ENCODE assay signal across 10 cellular contexts in genomic region chr1:152398812-152399698, GRCh38. TPM values are rescaled to one million over a fixed set of nuclear protein-coding genes. Genes with fewer than 3 reads are reported as not detected.
A peak's percentile ranks its signal among the peaks of the same experiment; 100 is the strongest.
DNase-seq lines count a peak whose midpoint lies in the region; ATAC-seq, FAIRE-seq and TF ChIP-seq lines count a peak whose summit lies in the region.
"Had no signal": no experiment of that assay in that cellular context is flagged by ENCODE, and none has a peak within 500 bp of the region (broad histone marks: within the 10 kb centered on the region; RNA-seq: fewer than 3 reads in every experiment).

No MANE protein-coding gene starts in this region.

- intact Hi-C loops in heart right ventricle (cut with DNase I) (no loop called here), left cardiac atrium (cut with DNase I) (no loop called here), transverse colon (cut with DNase I; ENCODE audit: low total_unique reads) (loop anchor here (2.0 kb wide), 1 partner anchor 60 kb away; no protein-coding TSS in a partner anchor), gastrocnemius medialis (cut with DNase I; ENCODE audit: low total_unique reads) (no loop called here)

- H3K4me3 ChIP-seq in heart right ventricle (no peak overlapping the region), NT2/D1 (ENCODE audit: insufficient read length, low read depth) (no peak overlapping the region), transverse colon (no peak overlapping the region), gastrocnemius medialis (no peak overlapping the region)
- H3K4me3 ChIP-seq: esophagus muscularis mucosa had no signal

- WGBS in heart right ventricle, 2 donors: 26 to 32% methylated on average over 8 of the region's 8 CpGs
- 20 to 49% methylated on average over 1 to 8 of the region's 8 CpGs for WGBS in transverse colon (ENCODE audit: low coverage in 1 of 2), 2 donors

- no peaks in the 10 kb centered on the region for H3K4me1 ChIP-seq in heart right ventricle
- no peaks in the 10 kb centered on the region for H3K4me1 ChIP-seq in NT2/D1 (ENCODE audit: insufficient read depth, insufficient read length)
- no peaks in the 10 kb centered on the region for H3K4me1 ChIP-seq in transverse colon
- no peaks in the 10 kb centered on the region for H3K4me1 ChIP-seq in gastrocnemius medialis
- H3K4me1 ChIP-seq: esophagus muscularis mucosa had no signal

- FAIRE-seq in GM12891 (lab: Jason Lieb, UNC) (no peak), H54 (lab: Jason Lieb, UNC) (no peak)

- TF ChIP-seq POLR2A in transverse colon (IDR thresholded peaks at IDR 0.05) (no peak), GM12891 (IDR thresholded peaks at IDR 0.05; ENCODE audit: low read depth, low read length) (no peak), H54 (IDR thresholded peaks at IDR 0.05; ENCODE audit: low read depth, low read length) (no peak), gastrocnemius medialis (IDR thresholded peaks at IDR 0.05) (no peak)

- TF ChIP-seq EP300 in transverse colon (IDR thresholded peaks at IDR 0.05; ENCODE audit: low read depth): no peak

- ATAC-seq in heart right ventricle (no peak), left cardiac atrium (no peak), gastrocnemius medialis (no peak)

- no peak overlapping the region for H3K9ac ChIP-seq in NT2/D1 (ENCODE audit: insufficient read length, low read depth)

- H3K9me3 ChIP-seq in heart right ventricle (no peaks in the 10 kb centered on the region), NT2/D1 (ENCODE audit: insufficient read depth, low read length) (no peaks in the 10 kb centered on the region), transverse colon (no peaks in the 10 kb centered on the region), gastrocnemius medialis (no peaks in the 10 kb centered on the region)
- H3K9me3 ChIP-seq: esophagus muscularis mucosa had no signal

- H3K27ac ChIP-seq in heart right ventricle (no peak overlapping the region), transverse colon (no peak overlapping the region), gastrocnemius medialis (no peak overlapping the region)
- H3K27ac ChIP-seq: esophagus muscularis mucosa had no signal

- in situ Hi-C loops in transverse colon (cut with MboI; ENCODE audit: low pct_ligation_motif_present in 1 of 4, low pct_unique_long_range_greater_than_20kb in 1 of 4, low sequenced_read_pairs in 3 of 4) (no loop called here), gastrocnemius medialis (cut with MboI; ENCODE audit: low sequenced_read_pairs in 4 of 4) (no loop called here)

- no peaks in the 10 kb centered on the region for H3K36me3 ChIP-seq in heart right ventricle
- no peaks in the 10 kb centered on the region for H3K36me3 ChIP-seq in NT2/D1 (ENCODE audit: insufficient read depth, insufficient read length, low read length)
- no peaks in the 10 kb centered on the region for H3K36me3 ChIP-seq in transverse colon
- no peaks in the 10 kb centered on the region for H3K36me3 ChIP-seq in gastrocnemius medialis
- H3K36me3 ChIP-seq: esophagus muscularis mucosa had no signal

- TF ChIP-seq CTCF in heart right ventricle (IDR thresholded peaks at IDR 0.05) (peak in 5 of 9 donors; percentile 10 to 43 (median 24)), transverse colon (IDR thresholded peaks at IDR 0.05) (peak in 3 of 5 experiments; percentile 24 to 25 (median 25)), gastrocnemius medialis (IDR thresholded peaks at IDR 0.05 in 4 of 5, conservative IDR thresholded peaks at IDR 0.05 in 1 of 5) (no peak)

- H3K27me3 ChIP-seq in heart right ventricle (peaks cover 0 to 36% (median 4%) of the 10 kb centered on the region in 7 donors), NT2/D1 (ENCODE audit: insufficient read depth, insufficient read length) (no peaks in the 10 kb centered on the region), transverse colon (peaks cover under 1% of the 10 kb centered on the region), gastrocnemius medialis (no peaks in the 10 kb centered on the region)
- H3K27me3 ChIP-seq: esophagus muscularis mucosa had no signal

- DNase-seq in heart right ventricle: no peak
- DNase-seq in left cardiac atrium: no peak
- peak; percentile 44 for DNase-seq in NT2/D1 (ENCODE audit: low read depth, low spot score)
- peak; percentile 35 for DNase-seq in dermis blood vessel endothelial cell
- DNase-seq in transverse colon: no peak
- no peak for DNase-seq in GM12891 (ENCODE audit: insufficient read length, low spot score)
- no peak for DNase-seq in H54 (ENCODE audit: insufficient read length, low spot score)
- DNase-seq in gastrocnemius medialis: no peak
- DNase-seq: right cardiac atrium had no signal

TF ChIP-seq in GM12891, 5 proteins besides CTCF, POLR2A, EP300 and RAD21:
- TF ChIP-seq TAF1 (IDR thresholded peaks at IDR 0.05; ENCODE audit: low read depth, low read length): no peak
- TF ChIP-seq SPI1 (IDR thresholded peaks at IDR 0.05; ENCODE audit: low read depth, low read length): no peak
- TF ChIP-seq POLR2AphosphoS5 (IDR thresholded peaks at IDR 0.05; ENCODE audit: low read depth, low read length): no peak
- no peak for TF ChIP-seq PAX5 (IDR thresholded peaks at IDR 0.05; ENCODE audit: insufficient read depth, low read length, severe bottlenecking)
- TF ChIP-seq POU2F2 (IDR thresholded peaks at IDR 0.05; ENCODE audit: low read depth, low read length): no peak

RNA-seq across cellular contexts. Expression of gene CRNN, which starts 15.0 kb away (rescaled TPM):
- total RNA-seq in heart right ventricle (not detected), left cardiac atrium (not detected), dermis blood vessel endothelial cell (not detected in 2 replicates), transverse colon (not detected), gastrocnemius medialis (not detected)
- under 1 TPM in 1 of 2 donors, not detected in 1; 0.62 TPM for polyA plus RNA-seq in heart right ventricle
- not detected for polyA plus RNA-seq in GM12891 (2012; ENCODE audit: low read depth, missing spikeins)
- total RNA-seq: right cardiac atrium had no signal

RNA-seq across cellular contexts. Expression of gene FLG2, which starts 39.2 kb away (rescaled TPM):
- total RNA-seq in heart right ventricle: not detected
- not detected for polyA plus RNA-seq in heart right ventricle
- total RNA-seq in left cardiac atrium: not detected
- not detected in 2 replicates for total RNA-seq in dermis blood vessel endothelial cell
- not detected for total RNA-seq in transverse colon
- polyA plus RNA-seq in GM12891 (2012; ENCODE audit: low read depth, missing spikeins): not detected
- not detected for total RNA-seq in gastrocnemius medialis
- total RNA-seq: esophagus muscularis mucosa, right cardiac atrium had no signal
- polyA plus RNA-seq: right cardiac atrium had no signal

Comparison
In these comparisons a context has a peak if more than half of its experiments do, and no peak if none do; other contexts are left out.
1. DNase-seq: peak in NT2/D1 (single experiment) and dermis blood vessel endothelial cell (single experiment); none in heart right ventricle (0 of 2), left cardiac atrium (single experiment), transverse colon (single experiment), GM12891 (single experiment), H54 (single experiment) and gastrocnemius medialis (0 of 2).
2. CTCF ChIP-seq: peak in heart right ventricle (5 of 9) and transverse colon (3 of 5); none in gastrocnemius medialis (0 of 5).